In genomic region chr14:59424707-59425106, GRCh38 we compare ENCODE assay signal across 1 cellular context.
TF ChIP-seq lines count a peak whose summit lies in the region.

No MANE protein-coding gene starts in this region.

TF ChIP-seq in WTC11, 78 proteins besides CTCF, POLR2A, EP300 and RAD21:
- TF ChIP-seq NFYB (CRISPR knock-in tag; conservative IDR thresholded peaks at IDR 0.05; ENCODE audit: low read depth) = no peak
- no peak for TF ChIP-seq TEAD4 (CRISPR knock-in tag; IDR thresholded peaks at IDR 0.05)
- no peak for TF ChIP-seq ZNF138 (CRISPR knock-in tag; conservative IDR thresholded peaks at IDR 0.05)
- no peak for TF ChIP-seq FOXK1 (CRISPR knock-in tag; IDR thresholded peaks at IDR 0.05)
- no peak for TF ChIP-seq PRRX2 (CRISPR knock-in tag; IDR thresholded peaks at IDR 0.05)
- TF ChIP-seq FOXP4 (CRISPR knock-in tag; IDR thresholded peaks at IDR 0.05) = no peak
- no peak for TF ChIP-seq MLX (CRISPR knock-in tag; IDR thresholded peaks at IDR 0.05)
- TF ChIP-seq ARID4B (CRISPR knock-in tag; IDR thresholded peaks at IDR 0.05; ENCODE audit: borderline replicate concordance) = no peak
- no peak for TF ChIP-seq SP1 (CRISPR knock-in tag; conservative IDR thresholded peaks at IDR 0.05)
- TF ChIP-seq ETV6 (CRISPR knock-in tag; IDR thresholded peaks at IDR 0.05) = no peak
- no peak for TF ChIP-seq E2F5 (CRISPR knock-in tag; IDR thresholded peaks at IDR 0.05)
- no peak for TF ChIP-seq SMAD4 (CRISPR knock-in tag; IDR thresholded peaks at IDR 0.05)
- no peak for TF ChIP-seq ATF2 (CRISPR knock-in tag; IDR thresholded peaks at IDR 0.05; ENCODE audit: borderline replicate concordance, low read depth)
- no peak for TF ChIP-seq JUN (CRISPR knock-in tag; IDR thresholded peaks at IDR 0.05)
- no peak for TF ChIP-seq NR1H2 (CRISPR knock-in tag; IDR thresholded peaks at IDR 0.05)
